8 cellular contexts compared by ENCODE assay signal in genomic region chr2:219205981-219206441, GRCh38. TPM values are rescaled to one million over a fixed set of nuclear protein-coding genes. Genes with fewer than 3 reads are reported as not detected.
DNase-seq lines count a peak whose midpoint lies in the region; ATAC-seq, FAIRE-seq and TF ChIP-seq lines count a peak whose summit lies in the region.

No MANE protein-coding gene starts in this region.

- DNase-seq in NCI-H345 treated with DMSO at 0.1 percent for 48 hours (lab: John Stamatoyannopoulos, UW; ENCODE audit: unreplicated experiment) (peak; percentile 42), NCI-H345 (lab: John Stamatoyannopoulos, UW) (no peak), bronchial epithelial cell (ENCODE audit: low read depth) (no peak), islet precursor cell (no peak), midbrain (lab: John Stamatoyannopoulos, UW) (no peak), SHP77 treated with DMSO at 0.1 percent for 48 hours (lab: John Stamatoyannopoulos, UW) (no peak)

- TF ChIP-seq CTCF in bronchial epithelial cell (IDR thresholded peaks at IDR 0.05; ENCODE audit: insufficient read depth, low read length, severe bottlenecking), result no peak

- H3K27me3 ChIP-seq in bronchial epithelial cell (ENCODE audit: control insufficient read depth, insufficient read depth, low read length), result no peaks in the 10 kb centered on the region
- H3K27me3 ChIP-seq in muscle layer of duodenum (ENCODE audit: low read depth, low read length), result no peaks in the 10 kb centered on the region

- peak overlapping the region; percentile 80 for H3K4me3 ChIP-seq in bronchial epithelial cell (ENCODE audit: low read depth, low read length)
- H3K4me3 ChIP-seq in muscle layer of duodenum (ENCODE audit: low read depth in 1 of 2, low read length in 2 of 2), result peak overlapping the region; percentile 61 to 70

- peak overlapping the region; percentile 92 for H3K27ac ChIP-seq in muscle layer of duodenum (ENCODE audit: low read length)

- no peak for FAIRE-seq in bronchial epithelial cell (lab: Jason Lieb, UNC)

- peak; percentile 13 for ATAC-seq in HG03469 (IDR thresholded peaks at IDR 0.05; ENCODE audit: unreplicated experiment)

- H3K9me3 ChIP-seq in muscle layer of duodenum (ENCODE audit: control insufficient read depth in 1 of 2, low read length in 2 of 2), result no peaks in the 10 kb centered on the region

- peaks cover 12 to 15% of the 10 kb centered on the region in 2 donors for H3K4me1 ChIP-seq in muscle layer of duodenum (ENCODE audit: control insufficient read depth in 1 of 2, insufficient read depth in 2 of 2, low read length in 2 of 2)

- H3K36me3 ChIP-seq in bronchial epithelial cell (ENCODE audit: control insufficient read depth, insufficient read depth, low read length), result peaks cover 13% of the 10 kb centered on the region
- H3K36me3 ChIP-seq in muscle layer of duodenum (ENCODE audit: control insufficient read depth in 1 of 2, insufficient read depth in 2 of 2, low read length in 2 of 2), result peaks cover 7 to 29% of the 10 kb centered on the region in 2 donors

RNA-seq across cellular contexts. Expression of gene ZFAND2B, which starts 0.6 kb away (rescaled TPM):
- 55.4 and 59.8 TPM in 2 replicates for total RNA-seq in bronchial epithelial cell

RNA-seq across cellular contexts. Expression of gene ABCB6, which starts 12.7 kb away (rescaled TPM):
- 40.2 and 46.1 TPM in 2 replicates for total RNA-seq in bronchial epithelial cell

RNA-seq across cellular contexts. Expression of gene ATG9A, which starts 23.4 kb away (rescaled TPM):
- total RNA-seq in bronchial epithelial cell, result 26.3 and 36.4 TPM in 2 replicates

RNA-seq across cellular contexts. Expression of gene ANKZF1, which starts 23.6 kb away (rescaled TPM):
- total RNA-seq in bronchial epithelial cell, result 46.3 and 48.9 TPM in 2 replicates

RNA-seq across cellular contexts. Expression of gene RETREG2, which starts 27.9 kb away (rescaled TPM):
- total RNA-seq in bronchial epithelial cell, result 57.4 and 110 TPM in 2 replicates
